Comparison of ENCODE assay signal across 18 cellular contexts in genomic region chr1:50697440-50698421, GRCh38.
A peak's percentile ranks its signal among the peaks of the same experiment; 100 is the strongest.
DNase-seq lines count a peak whose midpoint lies in the region; ATAC-seq and TF ChIP-seq lines count a peak whose summit lies in the region.
"Had no signal": no experiment of that assay in that cellular context is flagged by ENCODE, and none has a peak within 500 bp of the region (broad histone marks: within the 10 kb centered on the region; RNA-seq: fewer than 3 reads in every experiment).

No MANE protein-coding gene starts in this region.

- H3K4me1 Mint-ChIP-seq in glutamatergic neuron (ENCODE audit: low read depth, unreplicated experiment) (peaks cover 43% of the 10 kb centered on the region), neural progenitor cell (peaks cover 51% of the 10 kb centered on the region)
- no peaks in the 10 kb centered on the region for H3K4me1 Mint-ChIP-seq in activated naive CD4-positive, alpha-beta T cell treated with anti-CD3 and anti-CD28 coated beads, Interleukin-2, amount 10 ng/mL, durations not matched to agents 7 days and 5 days

- H3K4me3 Mint-ChIP-seq in glutamatergic neuron (ENCODE audit: unreplicated experiment) (peak overlapping the region; percentile 5), neural progenitor cell (no peak overlapping the region)
- no peak overlapping the region for H3K4me3 Mint-ChIP-seq in activated naive CD4-positive, alpha-beta T cell treated with anti-CD3 and anti-CD28 coated beads, Interleukin-2, amount 10 ng/mL, durations not matched to agents 7 days and 5 days
- H3K4me3 Mint-ChIP-seq: activated naive CD8-positive, alpha-beta T cell had no signal

- H3K27me3 ChIP-seq in GM23248 (replicated peaks; ENCODE audit: insufficient read depth) (no peaks in the 10 kb centered on the region), SJCRH30 (no peaks in the 10 kb centered on the region), neural progenitor cell (no peaks in the 10 kb centered on the region)
- H3K27me3 ChIP-seq: BE2C, Peyer's patch had no signal

- H3K9me3 Mint-ChIP-seq in glutamatergic neuron (ENCODE audit: unreplicated experiment) = peaks cover 6% of the 10 kb centered on the region
- H3K9me3 Mint-ChIP-seq in neural progenitor cell = no peaks in the 10 kb centered on the region
- no peaks in the 10 kb centered on the region for H3K9me3 Mint-ChIP-seq in activated naive CD4-positive, alpha-beta T cell treated with anti-CD3 and anti-CD28 coated beads, Interleukin-2, amount 10 ng/mL, durations not matched to agents 7 days and 5 days

- H3K27ac Mint-ChIP-seq in glutamatergic neuron (ENCODE audit: unreplicated experiment) = peak overlapping the region; percentile 74
- H3K27ac Mint-ChIP-seq in neural progenitor cell = peak overlapping the region; percentile 59
- no peak overlapping the region for H3K27ac Mint-ChIP-seq in activated naive CD4-positive, alpha-beta T cell treated with anti-CD3 and anti-CD28 coated beads, Interleukin-2, amount 10 ng/mL, durations not matched to agents 7 days and 5 days
- H3K27ac Mint-ChIP-seq: activated naive CD8-positive, alpha-beta T cell had no signal

- no peak overlapping the region for H2AFZ ChIP-seq in GM23248
- no peak overlapping the region for H2AFZ ChIP-seq in neural progenitor cell (replicated peaks)

- whole genome bisulfite sequencing in GM23248 (ENCODE audit: low coverage in 1 of 2, low lambda C conversion rate in 2 of 2, missing lambda C conversion rate in 2 of 2), 2 experiments = 96 to 99% methylated on average over 3 of the region's 3 CpGs

- H3K9me3 ChIP-seq in GM23248 (ENCODE audit: low read depth) (no peaks in the 10 kb centered on the region), SJCRH30 (replicated peaks) (no peaks in the 10 kb centered on the region), neural progenitor cell (ENCODE audit: low read depth) (no peaks in the 10 kb centered on the region)
- H3K9me3 ChIP-seq: BE2C, Peyer's patch had no signal

- H4K20me1 ChIP-seq in GM23248 (ENCODE audit: insufficient read depth) (no peaks in the 10 kb centered on the region), neural progenitor cell (ENCODE audit: low read depth) (no peaks in the 10 kb centered on the region)

- ATAC-seq in HG03280 (IDR thresholded peaks at IDR 0.05; ENCODE audit: unreplicated experiment) = no peak

- no peaks in the 10 kb centered on the region for H3K9me2 ChIP-seq in GM23248 (ENCODE audit: insufficient read depth)

- CTCF ChIA-PET in activated naive CD4-positive, alpha-beta T cell treated with anti-CD3 and anti-CD28 coated beads, Interleukin-2, amount 10 ng/mL, durations not matched to agents 7 days and 5 days (lab: Charles Lee) = interaction anchor here (0.7 to 1.1 kb wide), 2 partner anchors 38 to 51 kb away, joined by 3 read pairs; no protein-coding TSS in a partner anchor

- H3K4me2 ChIP-seq in GM23248 (ENCODE audit: unreplicated experiment) (no peak overlapping the region), neural progenitor cell (no peak overlapping the region)

- in situ Hi-C loops in GM23248 (cut with MboI) = no loop called here

- H3K27ac ChIP-seq in GM23248 = no peak overlapping the region
- H3K27ac ChIP-seq in SJCRH30 = peak overlapping the region; percentile 42
- peak overlapping the region; percentile 96 for H3K27ac ChIP-seq in neural progenitor cell
- H3K27ac ChIP-seq: Peyer's patch had no signal

- no peak for TF ChIP-seq CTCF in glutamatergic neuron (IDR thresholded peaks at IDR 0.05; ENCODE audit: partially characterized antibody, unreplicated experiment)
- no peak for TF ChIP-seq CTCF in neural progenitor cell (IDR thresholded peaks at IDR 0.05)

- H3K4me1 ChIP-seq in GM23248 (ENCODE audit: insufficient read depth) = no peaks in the 10 kb centered on the region
- H3K4me1 ChIP-seq in SJCRH30 = peaks cover 14% of the 10 kb centered on the region
- peaks cover 67% of the 10 kb centered on the region for H3K4me1 ChIP-seq in neural progenitor cell
- H3K4me1 ChIP-seq: BE2C, Peyer's patch had no signal

- H3K4me3 ChIP-seq in GM23248 (no peak overlapping the region), SJCRH30 (no peak overlapping the region), neural progenitor cell (no peak overlapping the region)
- H3K4me3 ChIP-seq: Peyer's patch had no signal

- H3K36me3 Mint-ChIP-seq in glutamatergic neuron (ENCODE audit: unreplicated experiment) = no peaks in the 10 kb centered on the region
- no peaks in the 10 kb centered on the region for H3K36me3 Mint-ChIP-seq in neural progenitor cell
- peaks cover 2% of the 10 kb centered on the region for H3K36me3 Mint-ChIP-seq in activated naive CD4-positive, alpha-beta T cell treated with anti-CD3 and anti-CD28 coated beads, Interleukin-2, amount 10 ng/mL, durations not matched to agents 7 days and 5 days

- H3K27me3 Mint-ChIP-seq in glutamatergic neuron (ENCODE audit: unreplicated experiment) (peaks cover 2% of the 10 kb centered on the region), neural progenitor cell (ENCODE audit: insufficient read depth, low read depth) (no peaks in the 10 kb centered on the region)
- H3K27me3 Mint-ChIP-seq in activated naive CD4-positive, alpha-beta T cell treated with anti-CD3 and anti-CD28 coated beads, Interleukin-2, amount 10 ng/mL, durations not matched to agents 7 days and 5 days = no peaks in the 10 kb centered on the region
- H3K27me3 Mint-ChIP-seq: activated naive CD8-positive, alpha-beta T cell had no signal

- H3K36me3 ChIP-seq in GM23248 (ENCODE audit: low read depth) = no peaks in the 10 kb centered on the region
- no peaks in the 10 kb centered on the region for H3K36me3 ChIP-seq in SJCRH30
- H3K36me3 ChIP-seq in neural progenitor cell = no peaks in the 10 kb centered on the region
- H3K36me3 ChIP-seq: BE2C, Peyer's patch had no signal

- no peak overlapping the region for H3K9ac ChIP-seq in GM23248
- H3K9ac ChIP-seq in neural progenitor cell = no peak overlapping the region

- H3F3A ChIP-seq in GM23248 (ENCODE audit: insufficient read depth) (no peaks in the 10 kb centered on the region), neural progenitor cell (ENCODE audit: low read depth) (peaks cover 25% of the 10 kb centered on the region)

- DNase-seq in GM23248 = peak; percentile 0
- DNase-seq in SJCRH30 = peak; percentile 40 to 79
- DNase-seq in glutamatergic neuron = no peak
- DNase-seq in neural progenitor cell (ENCODE audit: low spot score) = no peak
- DNase-seq in activated naive CD4-positive, alpha-beta T cell treated with anti-CD3 and anti-CD28 coated beads, Interleukin-2, amount 10 ng/mL, durations not matched to agents 7 days and 5 days = no peak
- no peak for DNase-seq in cortex of kidney (lab: John Stamatoyannopoulos, UW)
- no peak for DNase-seq in hepatic stellate cell (ENCODE audit: low spot score)
- DNase-seq: BE2C; cerebellar nuclear complex; DMS153; mesendoderm; NCI-H1092; NCI-H446 treated with DMSO at 0.1 percent for 48 hours; Peyer's patch; stimulated activated CD4-positive, alpha-beta T cell treated with anti-CD3 and anti-CD28 coated beads, Interleukin-15, amount 100 ng/mL, for 24 hours; T-helper 1 cell had no signal

- no peaks in the 10 kb centered on the region for H3K79me2 ChIP-seq in GM23248 (ENCODE audit: insufficient read depth)
- no peaks in the 10 kb centered on the region for H3K79me2 ChIP-seq in neural progenitor cell (ENCODE audit: low read depth)

Comparison
In these comparisons a context has a peak if more than half of its experiments do, and no peak if none do; other contexts are left out.
1. DNase-seq: peak in GM23248 (single experiment) and SJCRH30 (2 of 2); none in glutamatergic neuron (single experiment), neural progenitor cell (single experiment), activated naive CD4-positive, alpha-beta T cell treated with anti-CD3 and anti-CD28 coated beads, Interleukin-2, amount 10 ng/mL, durations not matched to agents 7 days and 5 days (single experiment), cortex of kidney (single experiment) and hepatic stellate cell (single experiment).